In the genomic region with DNA sequence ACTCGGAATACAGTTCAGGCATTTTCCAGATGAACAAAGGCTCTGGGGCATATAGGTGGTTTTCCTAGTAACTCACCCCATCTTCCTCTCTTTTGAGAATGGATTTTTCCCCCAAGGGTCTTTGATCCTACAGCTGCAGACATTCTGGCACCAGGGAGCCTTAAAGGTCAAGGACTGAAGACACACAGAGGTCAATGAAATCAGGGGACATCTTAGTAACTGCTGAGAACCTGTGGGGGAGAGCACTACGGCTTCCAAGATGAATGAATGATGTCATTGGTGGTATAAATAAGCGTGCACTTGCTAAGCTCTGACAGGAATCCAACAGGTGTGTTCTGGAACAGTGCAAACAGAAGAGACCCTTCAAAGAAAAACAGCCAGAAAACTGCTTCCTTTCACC, we compare ENCODE assay signal across 16 cellular contexts. TPM values are rescaled to one million over a fixed set of nuclear protein-coding genes. Genes with fewer than 3 reads are reported as not detected.
DNase-seq lines count a peak whose midpoint lies in the region; ATAC-seq and TF ChIP-seq lines count a peak whose summit lies in the region.
"Had no signal": no experiment of that assay in that cellular context is flagged by ENCODE, and none has a peak within 500 bp of the region (broad histone marks: within the 10 kb centered on the region; RNA-seq: fewer than 3 reads in every experiment).

No MANE protein-coding gene starts in this region.

- peaks cover 8% of the 10 kb centered on the region for H3K79me1 ChIP-seq in trophoblast cell (ENCODE audit: low read length)

- H3K4me3 ChIP-seq in HUES48 (ENCODE audit: low read depth, low read length) (no peak overlapping the region), right lobe of liver (no peak overlapping the region), trophoblast cell (ENCODE audit: low read depth, low read length) (no peak overlapping the region), testis (no peak overlapping the region), left lung (no peak overlapping the region)
- H3K4me3 ChIP-seq: BLaER1 had no signal

- ATAC-seq in right lobe of liver (no peak), left lung (no peak)
- ATAC-seq: Panc1 had no signal

- H3K18ac ChIP-seq in trophoblast cell (ENCODE audit: low read length) = no peak overlapping the region

- H2AK5ac ChIP-seq in trophoblast cell (ENCODE audit: low read length) = no peak overlapping the region

- H3K9me3 ChIP-seq in HUES48 (ENCODE audit: control insufficient read depth, insufficient read depth, low read length) (no peaks in the 10 kb centered on the region), right lobe of liver (no peaks in the 10 kb centered on the region), trophoblast cell (ENCODE audit: insufficient read depth, low read depth, low read length) (no peaks in the 10 kb centered on the region), testis (no peaks in the 10 kb centered on the region), left lung (no peaks in the 10 kb centered on the region)
- H3K9me3 ChIP-seq: BLaER1 had no signal

- 57% methylated on average over 2 of the region's 3 CpGs for WGBS in right lobe of liver (ENCODE audit: insufficient coverage, low coverage, low lambda C conversion rate, missing lambda C conversion rate)
- no CpG with 5 or more reads among the region's 3 CpGs for WGBS in trophoblast cell (ENCODE audit: extremely low coverage, insufficient coverage, insufficient read length)
- 83 to 90% methylated on average over 3 of the region's 3 CpGs for WGBS in testis, 2 donors

- no peaks in the 10 kb centered on the region for H3K79me2 ChIP-seq in trophoblast cell (ENCODE audit: control insufficient read depth, insufficient read depth, low read length, poor library complexity)

- H3K27me3 ChIP-seq in HUES48 (ENCODE audit: control insufficient read depth, insufficient read depth, low read length) = no peaks in the 10 kb centered on the region
- H3K27me3 ChIP-seq in right lobe of liver = no peaks in the 10 kb centered on the region
- no peaks in the 10 kb centered on the region for H3K27me3 ChIP-seq in trophoblast cell (ENCODE audit: insufficient read depth, low read length)
- H3K27me3 ChIP-seq in testis = no peaks in the 10 kb centered on the region
- no peaks in the 10 kb centered on the region for H3K27me3 ChIP-seq in left lung
- H3K27me3 ChIP-seq: BLaER1 had no signal

- H3K27ac ChIP-seq in HUES48 (ENCODE audit: low read depth, low read length) = peak overlapping the region; percentile 1
- peak overlapping the region; percentile 35 to 63 (median 52) for H3K27ac ChIP-seq in right lobe of liver
- H3K27ac ChIP-seq in trophoblast cell (ENCODE audit: low read depth, low read length) = peak overlapping the region; percentile 28
- no peak overlapping the region for H3K27ac ChIP-seq in testis
- no peak overlapping the region for H3K27ac ChIP-seq in left lung
- H3K27ac ChIP-seq: BLaER1, KMS-11 had no signal

- peak; percentile 89 for DNase-seq in DMS53 (lab: John Stamatoyannopoulos, UW)
- DNase-seq in right lobe of liver = no peak
- no peak for DNase-seq in trophoblast cell
- no peak for DNase-seq in testis
- DNase-seq in left lung = no peak
- no peak for DNase-seq in NCI-H82 (lab: John Stamatoyannopoulos, UW)
- DNase-seq: HCEC 1CT, NCI-H1105 treated with DMSO at 0.1 percent for 48 hours, NCI-H2171, NCI-H446 treated with DMSO at 0.1 percent for 48 hours, Right ventricle myocardium superior, SW 1271 had no signal

- no peak overlapping the region for H2AFZ ChIP-seq in trophoblast cell (ENCODE audit: insufficient read depth, low read length, poor library complexity)

- TF ChIP-seq CTCF in right lobe of liver (IDR thresholded peaks at IDR 0.05) = no peak
- no peak for TF ChIP-seq CTCF in testis (IDR thresholded peaks at IDR 0.05)
- no peak for TF ChIP-seq CTCF in left lung (IDR thresholded peaks at IDR 0.05)

- peaks cover 39% of the 10 kb centered on the region for H3K4me1 ChIP-seq in HUES48 (ENCODE audit: control insufficient read depth, insufficient read depth, low read length)
- H3K4me1 ChIP-seq in right lobe of liver = peaks cover 0 to 35% (median 10%) of the 10 kb centered on the region in 4 donors
- H3K4me1 ChIP-seq in trophoblast cell (ENCODE audit: control insufficient read depth in 1 of 2, insufficient read depth in 2 of 2, low read length in 2 of 2) = peaks cover 4 to 21% of the 10 kb centered on the region in 2 experiments
- no peaks in the 10 kb centered on the region for H3K4me1 ChIP-seq in testis
- H3K4me1 ChIP-seq in left lung = peaks cover 12 to 31% of the 10 kb centered on the region in 2 donors

- H3K14ac ChIP-seq in trophoblast cell (ENCODE audit: low read length) = no peak overlapping the region

- H3K9ac ChIP-seq in HUES48 (ENCODE audit: low read depth, low read length) (no peak overlapping the region), trophoblast cell (ENCODE audit: low read length) (no peak overlapping the region)
- H3K9ac ChIP-seq: BLaER1, KMS-11 had no signal

- H2BK5ac ChIP-seq in trophoblast cell (ENCODE audit: low read depth, low read length, poor library complexity) = no peak overlapping the region

- intact Hi-C loops in right lobe of liver (cut with DNase I) = no loop called here
- intact Hi-C loops in testis (cut with DNase I; ENCODE audit: low total_unique reads) = no loop called here
- intact Hi-C loops in left lung (cut with DNase I) = no loop called here

- H3K36me3 ChIP-seq in HUES48 (ENCODE audit: control insufficient read depth, insufficient read depth, low read length) = no peaks in the 10 kb centered on the region
- no peaks in the 10 kb centered on the region for H3K36me3 ChIP-seq in right lobe of liver
- H3K36me3 ChIP-seq in trophoblast cell (ENCODE audit: control insufficient read depth in 1 of 2, insufficient read depth in 2 of 2, low read length in 2 of 2) = no peaks in the 10 kb centered on the region
- H3K36me3 ChIP-seq in testis (ENCODE audit: low read depth, missing control alignments) = no peaks in the 10 kb centered on the region
- H3K36me3 ChIP-seq in left lung = no peaks in the 10 kb centered on the region
- H3K36me3 ChIP-seq: BLaER1 had no signal

- H4K12ac ChIP-seq in trophoblast cell (ENCODE audit: low read depth, low read length) = no peak overlapping the region

- H2BK120ac ChIP-seq in trophoblast cell (ENCODE audit: insufficient read depth, low read length, poor library complexity) = no peak overlapping the region

- no peak overlapping the region for H2BK12ac ChIP-seq in trophoblast cell (ENCODE audit: low read length)

- TF ChIP-seq POLR2A in right lobe of liver (IDR thresholded peaks at IDR 0.05) = no peak
- TF ChIP-seq POLR2A in testis (IDR thresholded peaks at IDR 0.05) = no peak

- no peak overlapping the region for H3K4me2 ChIP-seq in trophoblast cell (ENCODE audit: low read length)
- H3K4me2 ChIP-seq: BLaER1, KMS-11 had no signal

- no peak overlapping the region for H4K8ac ChIP-seq in trophoblast cell (ENCODE audit: low read depth, low read length)

- H3K4ac ChIP-seq in trophoblast cell (ENCODE audit: low read depth, low read length) = no peak overlapping the region

- no peak overlapping the region for H4K91ac ChIP-seq in trophoblast cell (ENCODE audit: low read depth, low read length)

- H3K23ac ChIP-seq in trophoblast cell (ENCODE audit: low read length) = no peak overlapping the region

RNA-seq across cellular contexts. Expression of a gene that starts 36.3 kb away (rescaled TPM):
- total RNA-seq in right lobe of liver = not detected
- polyA plus RNA-seq in trophoblast cell (2013) = not detected in 2 replicates
- 1 to 10 TPM; 2.5 to 4.3 TPM for total RNA-seq in testis
- 1.8 TPM for polyA plus RNA-seq in testis (ENCODE audit: insufficient read depth, low read depth, low replicate concordance)
- 1 to 10 TPM in 1 of 2 donors, not detected in 1; 2.3 TPM for total RNA-seq in left lung
- total RNA-seq: Right ventricle myocardium superior had no signal

Comparison
In these comparisons a context has a peak if more than half of its experiments do, and no peak if none do; other contexts are left out.
1. H3K27ac ChIP-seq: peak in HUES48 (single experiment), right lobe of liver (3 of 3) and trophoblast cell (single experiment); none in testis (0 of 2) and left lung (0 of 2).